Comparison of ENCODE assay signal across 9 cellular contexts in genomic region chr1:44677201-44677520, GRCh38. TPM values are rescaled to one million over a fixed set of nuclear protein-coding genes. Genes with fewer than 3 reads are reported as not detected.
A peak's percentile ranks its signal among the peaks of the same experiment; 100 is the strongest.
DNase-seq lines count a peak whose midpoint lies in the region; ATAC-seq, FAIRE-seq and TF ChIP-seq lines count a peak whose summit lies in the region.
"Had no signal": no experiment of that assay in that cellular context is flagged by ENCODE, and none has a peak within 500 bp of the region (broad histone marks: within the 10 kb centered on the region; RNA-seq: fewer than 3 reads in every experiment).

No MANE protein-coding gene starts in this region.

- no peaks in the 10 kb centered on the region for H3K9me3 ChIP-seq in K562 (replicated peaks; ENCODE audit: control insufficient read depth, insufficient read depth, low read depth, low read length)

- intact Hi-C loops in K562 (cut with micrococcal nuclease), result loop anchor here (1.0 kb wide), 1 partner anchor 24 kb away; no protein-coding TSS in a partner anchor

- peaks cover 22 to 33% of the 10 kb centered on the region in 2 experiments for H3K4me1 ChIP-seq in K562 (replicated peaks in 1 of 2; ENCODE audit: control insufficient read depth in 2 of 2, insufficient read depth in 2 of 2, low read length in 2 of 2)

- no peak overlapping the region for H3K4me3 Mint-ChIP-seq in nephron progenitor cell

- no peak for TF ChIP-seq POLR2A in K562 (conservative IDR thresholded peaks at IDR 0.05)

- peak overlapping the region; percentile 58; the same call in 1 of the 2 replicates for H2AFZ ChIP-seq in K562 (ENCODE audit: low read depth, low read length)

- no peaks in the 10 kb centered on the region for H3K36me3 ChIP-seq in K562 (ENCODE audit: control insufficient read depth, insufficient read depth, low read length)

- no peak overlapping the region for H3K27ac ChIP-seq in K562 (ENCODE audit: extremely low read depth, low read depth, low read length)

- CTCF ChIA-PET in K562 (lab: Yijun Ruan, JAX; ENCODE audit: low intra/inter-chr PET ratio), result interaction anchor here (0.6 to 1.4 kb wide), 2 partner anchors 21 to 54 kb away, joined by 3 to 4 read pairs; no protein-coding TSS in a partner anchor

- in situ Hi-C loops in K562 (cut with MboI), result no loop called here

- 6% methylated on average over 3 of the region's 3 CpGs for WGBS in K562 (ENCODE audit: insufficient coverage, low coverage, missing lambda C conversion rate)

- ATAC-seq in K562, result no peak
- no peak for ATAC-seq in stimulated activated naive CD8-positive, alpha-beta T cell treated with anti-CD3 and anti-CD28 coated beads, Interleukin-15, Interleukin-2, amounts not matched to agents 100 U/mL and 50 U/mL, for 24 hours
- ATAC-seq in HG03457 (IDR thresholded peaks at IDR 0.05; ENCODE audit: unreplicated experiment), result no peak

- H3K4me2 ChIP-seq in K562 (ENCODE audit: insufficient read depth, low read length), result no peak overlapping the region

- peaks cover 12 to 21% of the 10 kb centered on the region in 2 experiments for H3K27me3 ChIP-seq in K562 (ENCODE audit: control insufficient read depth in 2 of 2, insufficient read depth in 2 of 2, low read length in 2 of 2)

- H3K79me2 ChIP-seq in K562 (ENCODE audit: control insufficient read depth, insufficient read depth, low read length), result no peaks in the 10 kb centered on the region

- POLR2A ChIA-PET in K562 (lab: Yijun Ruan, JAX), result interaction anchor here (2.6 kb wide), 1 partner anchor 44 kb away, joined by 10 read pairs; no protein-coding TSS in a partner anchor

- H3K9me1 ChIP-seq in K562 (ENCODE audit: control insufficient read depth, insufficient read depth, low read length), result peaks cover 4% of the 10 kb centered on the region

- no peak overlapping the region for H3K9ac ChIP-seq in K562 (ENCODE audit: insufficient read depth in 1 of 2, low read depth in 2 of 2, low read length in 2 of 2)

- FAIRE-seq in K562 (lab: Jason Lieb, UNC), result peak; percentile 81
- FAIRE-seq: TTC549 had no signal

- TF ChIP-seq EP300 in K562 (IDR thresholded peaks at IDR 0.05; ENCODE audit: low read length), result no peak

- TF ChIP-seq CTCF in LNCaP clone FGC (IDR thresholded peaks at IDR 0.05; ENCODE audit: control insufficient read depth, extremely low read depth, insufficient read depth) (peak; percentile 47), K562 (IDR thresholded peaks at IDR 0.05 in 2 of 3, conservative IDR thresholded peaks at IDR 0.05 in 1 of 3; ENCODE audit: insufficient read depth in 2 of 3, low read depth in 1 of 3, low read length in 3 of 3) (peak; percentile 56 to 78 (median 63); a peak in 5 of 6 replicates), nephron progenitor cell (IDR thresholded peaks at IDR 0.05) (peak; percentile 35)

- H3K27me3 Mint-ChIP-seq in nephron progenitor cell (ENCODE audit: low read depth, poor library complexity), result peaks cover 8% of the 10 kb centered on the region

- peak; percentile 38 to 62; a peak in 2 of 4 replicates for TF ChIP-seq RAD21 in K562 (CRISPR knock-in tag; conservative IDR thresholded peaks at IDR 0.05 in 1 of 2, IDR thresholded peaks at IDR 0.05 in 1 of 2)

- DNase-seq in GM03348 (ENCODE audit: low spot score) (peak; percentile 59), LNCaP clone FGC (ENCODE audit: low read depth) (no peak), K562 (ENCODE audit: extremely low read depth in 1 of 4, low spot score in 3 of 4) (peak; percentile 43 to 63 (median 51)), nephron progenitor cell (no peak), medulla oblongata (ENCODE audit: extremely low spot score) (no peak)
- no peak for DNase-seq in stimulated activated naive CD8-positive, alpha-beta T cell treated with anti-CD3 and anti-CD28 coated beads, Interleukin-15, Interleukin-2, amounts not matched to agents 100 U/mL and 50 U/mL, for 24 hours

- H3K4me1 Mint-ChIP-seq in nephron progenitor cell, result peaks cover 40% of the 10 kb centered on the region

- H4K20me1 ChIP-seq in K562 (replicated peaks; ENCODE audit: control insufficient read depth, insufficient read depth, low read length), result no peaks in the 10 kb centered on the region

- peaks cover 13% of the 10 kb centered on the region for H3K36me3 Mint-ChIP-seq in nephron progenitor cell (ENCODE audit: low read depth)

- BruUV-seq in K562 (replicated peaks; lab: Mats Ljungman, UMichigan), result no TSS peak

- H3K9me3 Mint-ChIP-seq in nephron progenitor cell, result no peaks in the 10 kb centered on the region

- H3K4me3 ChIP-seq in LNCaP clone FGC (ENCODE audit: low read depth, low read length) (no peak overlapping the region), K562 (no peak overlapping the region)
- H3K4me3 ChIP-seq: skin epidermis had no signal

- H3K27ac Mint-ChIP-seq in nephron progenitor cell, result no peak overlapping the region

TF ChIP-seq in K562, 482 proteins besides CTCF, POLR2A, EP300 and RAD21 (continues in another document):
- no peak for TF ChIP-seq HMGN3 (IDR thresholded peaks at IDR 0.05; ENCODE audit: borderline replicate concordance, extremely low read depth, insufficient read length, low read depth, low read length)
- 0 out of 3 replicates have a peak, but pooled peaks of 1 of the 2 experiments have one; percentile 3 for TF ChIP-seq CBX3 (IDR thresholded peaks at IDR 0.05; ENCODE audit: borderline replicate concordance in 1 of 2, low read length in 2 of 2)

RNA-seq across cellular contexts. Expression of gene ARMH1, which starts 2.6 kb away (rescaled TPM):
- 0.28 TPM in 1 of 2 replicates, not detected in the other for total RNA-seq in K562 (2011; cell fraction: chromatin; rRNA removed; ENCODE audit: low replicate concordance)
- total RNA-seq in K562 (2011; cell fraction: nucleolus; rRNA removed), result not detected in 2 replicates
- total RNA-seq in K562 (2011; cell fraction: nucleoplasm; rRNA removed), result not detected in 2 replicates
- not detected in 2 replicates for total RNA-seq in K562 (2014; rRNA removed)
- total RNA-seq in K562 (2014; rRNA removed; fragmentation: Illumina TruSeq; extraction: Trizol), result not detected in 2 replicates
- not detected in 2 replicates for total RNA-seq in K562 (2015; rRNA removed; fragmentation: Illumina TruSeq; extraction: Trizol)
- 0.49 TPM in 1 of 2 replicates, not detected in the other for total RNA-seq in K562 (2021)
- polyA plus RNA-seq in K562 (2011; rRNA removed), result 0.37 TPM in 1 of 2 replicates, not detected in the other
- polyA plus RNA-seq in K562 (2011; cell fraction: cytosol; rRNA removed), result 0.07 and 0.72 TPM in 2 replicates
- polyA plus RNA-seq in K562 (2011; cell fraction: nucleus; rRNA removed), result 2.1 and 3.0 TPM in 2 replicates
- not detected in 2 replicates for polyA plus RNA-seq in K562 (2012)
- not detected in 2 replicates for polyA plus RNA-seq in K562 (2014; fragmentation: Illumina TruSeq; extraction: Trizol)
- polyA plus RNA-seq in K562 (2014; fragmentation: Nextera tagmentation; extraction: Ambion mirVana), result not detected
- 0.41 TPM in 1 of 2 replicates, not detected in the other for polyA plus RNA-seq in K562 (2014; rRNA removed)
- not detected in 2 replicates for polyA minus RNA-seq in K562 (2011; rRNA and poly(A)+ RNA removed)
- polyA minus RNA-seq in K562 (2011; cell fraction: cytosol; rRNA and poly(A)+ RNA removed), result not detected in 2 replicates
- polyA minus RNA-seq in K562 (2011; cell fraction: nucleus; rRNA and poly(A)+ RNA removed), result not detected in 2 replicates

RNA-seq across cellular contexts. Expression of gene TMEM53, which starts 2.9 kb away (rescaled TPM):
- 2.3 and 4.2 TPM in 2 replicates for total RNA-seq in K562 (2011; cell fraction: chromatin; rRNA removed; ENCODE audit: low replicate concordance)
- total RNA-seq in K562 (2011; cell fraction: nucleolus; rRNA removed), result 4.0 and 4.1 TPM in 2 replicates
- total RNA-seq in K562 (2011; cell fraction: nucleoplasm; rRNA removed), result 3.8 and 5.0 TPM in 2 replicates
- 2.0 and 4.7 TPM in 2 replicates for total RNA-seq in K562 (2014; rRNA removed)
- total RNA-seq in K562 (2014; rRNA removed; fragmentation: Illumina TruSeq; extraction: Trizol), result 0.45 and 1.3 TPM in 2 replicates
- total RNA-seq in K562 (2015; rRNA removed; fragmentation: Illumina TruSeq; extraction: Trizol), result 1.8 and 2.1 TPM in 2 replicates
- 3.1 and 3.7 TPM in 2 replicates for total RNA-seq in K562 (2021)
- 3.0 and 4.1 TPM in 2 replicates for polyA plus RNA-seq in K562 (2011; rRNA removed)
- 7.2 and 14.8 TPM in 2 replicates for polyA plus RNA-seq in K562 (2011; cell fraction: cytosol; rRNA removed)
- 2.6 and 2.7 TPM in 2 replicates for polyA plus RNA-seq in K562 (2011; cell fraction: nucleus; rRNA removed)
- 5.6 and 6.7 TPM in 2 replicates for polyA plus RNA-seq in K562 (2012)
- polyA plus RNA-seq in K562 (2014; fragmentation: Illumina TruSeq; extraction: Trizol), result 3.3 and 3.4 TPM in 2 replicates
- polyA plus RNA-seq in K562 (2014; fragmentation: Nextera tagmentation; extraction: Ambion mirVana), result 1 to 10 TPM in 1 of 2 experiments, under 1 TPM in 1; 0.23 to 1.9 TPM
- 3.7 and 5.0 TPM in 2 replicates for polyA plus RNA-seq in K562 (2014; rRNA removed)
- polyA minus RNA-seq in K562 (2011; rRNA and poly(A)+ RNA removed), result 2.1 and 2.7 TPM in 2 replicates
- 2.1 and 4.9 TPM in 2 replicates for polyA minus RNA-seq in K562 (2011; cell fraction: cytosol; rRNA and poly(A)+ RNA removed)
- 0.54 and 0.78 TPM in 2 replicates for polyA minus RNA-seq in K562 (2011; cell fraction: nucleus; rRNA and poly(A)+ RNA removed)

RNA-seq across cellular contexts. Expression of gene RNU5D-1, which starts 53.8 kb away (rescaled TPM):
- total RNA-seq in K562 (2011; cell fraction: chromatin; rRNA removed; ENCODE audit: low replicate concordance), result under 0.01 TPM in 2 replicates
- total RNA-seq in K562 (2011; cell fraction: nucleolus; rRNA removed), result under 0.01 TPM in 2 replicates
- total RNA-seq in K562 (2011; cell fraction: nucleoplasm; rRNA removed), result under 0.01 TPM in 2 replicates
- total RNA-seq in K562 (2014; rRNA removed), result not detected in 2 replicates
- not detected in 2 replicates for total RNA-seq in K562 (2014; rRNA removed; fragmentation: Illumina TruSeq; extraction: Trizol)
- under 0.01 TPM in 1 of 2 replicates, not detected in the other for total RNA-seq in K562 (2015; rRNA removed; fragmentation: Illumina TruSeq; extraction: Trizol)
- total RNA-seq in K562 (2021), result not detected in 2 replicates
- polyA plus RNA-seq in K562 (2011; rRNA removed), result under 0.01 TPM in 1 of 2 replicates, not detected in the other
- polyA plus RNA-seq in K562 (2011; cell fraction: cytosol; rRNA removed), result not detected in 2 replicates
- polyA plus RNA-seq in K562 (2011; cell fraction: nucleus; rRNA removed), result under 0.01 TPM in 2 replicates
- not detected in 2 replicates for polyA plus RNA-seq in K562 (2012)
- polyA plus RNA-seq in K562 (2014; fragmentation: Illumina TruSeq; extraction: Trizol), result not detected in 2 replicates
- not detected for polyA plus RNA-seq in K562 (2014; fragmentation: Nextera tagmentation; extraction: Ambion mirVana)
- polyA plus RNA-seq in K562 (2014; rRNA removed), result not detected in 2 replicates
- under 0.01 TPM in 2 replicates for polyA minus RNA-seq in K562 (2011; rRNA and poly(A)+ RNA removed)
- 577 and 1,449 TPM in 2 replicates for polyA minus RNA-seq in K562 (2011; cell fraction: cytosol; rRNA and poly(A)+ RNA removed)
- polyA minus RNA-seq in K562 (2011; cell fraction: nucleus; rRNA and poly(A)+ RNA removed), result under 0.01 TPM in 2 replicates

Comparison
In these comparisons a context has a peak if more than half of its experiments do, and no peak if none do; other contexts are left out.
1. DNase-seq: peak in GM03348 (single experiment) and K562 (4 of 4); none in LNCaP clone FGC (single experiment), nephron progenitor cell (single experiment), stimulated activated naive CD8-positive, alpha-beta T cell treated with anti-CD3 and anti-CD28 coated beads, Interleukin-15, Interleukin-2, amounts not matched to agents 100 U/mL and 50 U/mL, for 24 hours (single experiment) and medulla oblongata (single experiment).
2. Peak in every context shown above with its lines, with median percentiles within 50 percentile points of each other: CTCF ChIP-seq.